In the genomic region with DNA sequence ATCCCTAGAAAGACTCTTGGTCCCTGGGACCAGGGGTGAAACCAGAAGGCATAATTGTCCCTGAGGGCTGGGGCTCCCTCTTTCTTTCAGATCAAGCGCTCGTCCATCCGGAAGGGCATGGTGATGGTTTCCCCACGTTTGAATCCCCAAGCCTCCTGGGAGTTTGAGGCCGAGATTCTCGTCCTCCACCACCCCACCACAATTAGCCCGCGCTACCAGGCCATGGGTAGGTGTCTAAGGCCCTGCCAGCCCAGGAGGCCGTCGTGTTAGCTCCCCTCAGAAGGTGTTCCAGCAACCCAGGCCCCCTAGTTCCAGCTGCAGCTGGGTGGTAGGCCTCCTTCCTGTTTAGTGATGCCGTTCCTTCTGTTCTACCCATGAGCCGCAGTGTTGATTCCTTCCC, we compare ENCODE assay signal across 15 cellular contexts.
"Had no signal": no experiment of that assay in that cellular context is flagged by ENCODE, and none has a peak within 500 bp of the region (broad histone marks: within the 10 kb centered on the region; RNA-seq: fewer than 3 reads in every experiment).

No MANE protein-coding gene starts in this region.

- H3K27ac Mint-ChIP-seq: activated T-cell treated with anti-CD3 and anti-CD28 coated beads, Interleukin-2, amount 50 U/mL, for 72 hours; stimulated activated naive B cell treated with anti-CD40 and anti-IgM and Interleukin-4, amounts not matched to agents 10 μg/mL and 1 μg/mL and 100 μg/mL, for 72 hours; T-helper 2 cell treated with Interferon-gamma antibody and Interleukin-4, amounts not matched to agents 5 μg/mL and 100 μg/mL, for 36 hours; type B pancreatic cell had no signal

- H3K27me3 Mint-ChIP-seq: stimulated activated naive B cell treated with anti-CD40 and anti-IgM and Interleukin-4, amounts not matched to agents 10 μg/mL and 1 μg/mL and 100 μg/mL, for 72 hours; type B pancreatic cell had no signal

- H3K27ac ChIP-seq: heart right ventricle, left ventricle myocardium inferior, pancreas, skin epidermis had no signal

- H3K27me3 ChIP-seq: heart right ventricle, pancreas had no signal

- FAIRE-seq: endothelial cell of umbilical vein, frontal cortex, pancreas had no signal

- H3K9me3 ChIP-seq: heart right ventricle, left ventricle myocardium inferior, pancreas had no signal

- H3K4me3 ChIP-seq: heart right ventricle, left ventricle myocardium inferior, pancreas, skin epidermis had no signal

- H3K4me1 Mint-ChIP-seq: neural crest cell had no signal

- H3K4me3 Mint-ChIP-seq: activated T-cell treated with anti-CD3 and anti-CD28 coated beads, Interleukin-2, amount 50 U/mL, for 72 hours; neural crest cell; stimulated activated naive B cell treated with anti-CD40 and anti-IgM and Interleukin-4, amounts not matched to agents 10 μg/mL and 1 μg/mL and 100 μg/mL, for 72 hours; T-helper 2 cell treated with Interferon-gamma antibody and Interleukin-4, amounts not matched to agents 5 μg/mL and 100 μg/mL, for 36 hours; type B pancreatic cell had no signal

- H3K9me3 Mint-ChIP-seq: activated T-cell treated with anti-CD3 and anti-CD28 coated beads, Interleukin-2, amount 50 U/mL, for 72 hours; neural crest cell; stimulated activated naive B cell treated with anti-CD40 and anti-IgM and Interleukin-4, amounts not matched to agents 10 μg/mL and 1 μg/mL and 100 μg/mL, for 72 hours; T-helper 2 cell treated with Interferon-gamma antibody and Interleukin-4, amounts not matched to agents 5 μg/mL and 100 μg/mL, for 36 hours; type B pancreatic cell had no signal

- DNase-seq: activated CD4-positive, alpha-beta T cell treated with anti-CD3 and anti-CD28 coated beads, Interleukin-2, amount 50 U/mL, for 4 hours; activated T-cell treated with anti-CD3 and anti-CD28 coated beads, Interleukin-2, amount 50 U/mL, for 72 hours; anterior cingulate cortex; heart right ventricle; islet precursor cell; left ventricle myocardium inferior; mesendoderm; stimulated activated naive B cell treated with anti-CD40 and anti-IgM and Interleukin-4, amounts not matched to agents 10 μg/mL and 1 μg/mL and 100 μg/mL, for 72 hours had no signal

- ATAC-seq: activated T-cell treated with anti-CD3 and anti-CD28 coated beads, Interleukin-2, amount 50 U/mL, for 72 hours; heart right ventricle; pancreas; stimulated activated naive B cell treated with anti-CD40 and anti-IgM and Interleukin-4, amounts not matched to agents 10 μg/mL and 1 μg/mL and 100 μg/mL, for 72 hours had no signal
